In the genomic region with DNA sequence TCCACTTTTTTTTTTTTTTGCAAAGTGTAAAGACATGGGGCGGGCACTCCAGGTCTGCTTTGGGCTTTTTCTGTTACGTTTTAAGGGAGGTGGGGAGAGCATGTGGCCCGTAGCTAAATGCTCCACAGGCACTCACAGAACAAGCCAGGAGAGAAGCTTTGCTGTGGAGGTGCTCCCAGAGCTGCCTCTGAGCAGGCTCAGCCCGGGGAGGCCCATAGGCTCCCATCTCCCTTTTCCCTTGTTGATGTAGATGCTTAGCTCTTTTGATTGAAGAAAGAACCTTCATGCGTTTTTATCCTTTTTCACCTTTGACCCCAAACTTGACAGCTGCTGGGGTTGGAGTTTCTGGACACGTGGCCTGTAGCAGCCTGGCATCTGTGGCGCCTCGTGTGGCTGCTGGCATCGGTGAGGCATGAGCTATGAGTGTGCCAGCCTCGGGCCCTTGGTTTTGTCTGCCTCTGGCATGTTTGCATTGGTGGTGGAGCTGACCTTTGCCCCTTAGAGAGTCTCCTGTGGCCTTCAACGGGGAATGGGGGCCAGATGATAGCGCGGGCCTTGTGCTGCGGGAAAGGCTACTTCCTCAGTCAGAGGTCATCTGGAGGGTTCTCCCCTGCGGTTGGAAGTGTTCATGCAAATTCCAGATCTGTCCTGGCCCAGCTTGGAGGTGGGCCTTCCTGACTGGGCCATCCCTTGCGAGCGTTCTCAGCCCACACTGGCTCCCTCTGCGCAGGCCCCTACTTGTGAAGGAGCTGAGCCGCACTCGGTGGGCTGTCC, we compare ENCODE assay signal across 17 cellular contexts. TPM values are rescaled to one million over a fixed set of nuclear protein-coding genes. Genes with fewer than 3 reads are reported as not detected.
DNase-seq lines count a peak whose midpoint lies in the region; ATAC-seq and TF ChIP-seq lines count a peak whose summit lies in the region.
"Had no signal": no experiment of that assay in that cellular context is flagged by ENCODE, and none has a peak within 500 bp of the region (broad histone marks: within the 10 kb centered on the region; RNA-seq: fewer than 3 reads in every experiment).

No MANE protein-coding gene starts in this region.

- no peaks in the 10 kb centered on the region for H3K9me3 ChIP-seq in CD4-positive, alpha-beta memory T cell (ENCODE audit: control insufficient read depth in 1 of 2, low read length in 2 of 2)
- no peaks in the 10 kb centered on the region for H3K9me3 ChIP-seq in mucosa of descending colon
- H3K9me3 ChIP-seq: BLaER1, prostate gland, vagina had no signal

- peak overlapping the region; percentile 98 to 100 (median 99) for H3K27ac Mint-ChIP-seq in CD4-positive, alpha-beta memory T cell
- H3K27ac Mint-ChIP-seq in type B pancreatic cell, result no peak overlapping the region

- no peak overlapping the region for H3K4me3 ChIP-seq in CD4-positive, alpha-beta memory T cell (ENCODE audit: low read length in 2 of 2)
- H3K4me3 ChIP-seq in choroid plexus epithelial cell (ENCODE audit: low read depth, low read length) (no peak overlapping the region), mucosa of descending colon (no peak overlapping the region)
- H3K4me3 ChIP-seq: BLaER1, prostate gland, SK-N-MC, vagina had no signal

- POLR2A ChIA-PET in CD4-positive, alpha-beta memory T cell (lab: Charles Lee; ENCODE audit: partially characterized antibody), result interaction anchor here (0.6 to 4.7 kb wide), 7 partner anchors 13 to 624 kb away, joined by 3 to 50 read pairs (median 32); partner anchors contain the start of genes IL17C and ZC3H18

- CTCF ChIA-PET in CD4-positive, alpha-beta memory T cell (lab: Charles Lee; ENCODE audit: partially characterized antibody), result interaction anchor here (0.9 to 2.3 kb wide), 3 partner anchors 9 to 83 kb away, joined by 3 to 6 read pairs (median 5); no protein-coding TSS in a partner anchor

- H3K4me1 ChIP-seq in CD4-positive, alpha-beta memory T cell (ENCODE audit: insufficient read depth, low read length), result peaks cover 45% of the 10 kb centered on the region
- peaks cover 31% of the 10 kb centered on the region for H3K4me1 ChIP-seq in mucosa of descending colon (ENCODE audit: low read depth)
- H3K4me1 ChIP-seq: foreskin keratinocyte had no signal

- H3K27me3 Mint-ChIP-seq in CD4-positive, alpha-beta memory T cell, result peaks cover 0 to 1% of the 10 kb centered on the region in 2 donors
- no peaks in the 10 kb centered on the region for H3K27me3 Mint-ChIP-seq in type B pancreatic cell

- TF ChIP-seq CTCF in choroid plexus epithelial cell (conservative IDR thresholded peaks at IDR 0.05; ENCODE audit: low read depth, low read length) (no peak), mucosa of descending colon (IDR thresholded peaks at IDR 0.05) (no peak), type B pancreatic cell (conservative IDR thresholded peaks at IDR 0.05) (no peak)

- peaks cover 0 to 2% (median 0%) of the 10 kb centered on the region in 8 donors for H3K9me3 Mint-ChIP-seq in CD4-positive, alpha-beta memory T cell
- no peaks in the 10 kb centered on the region for H3K9me3 Mint-ChIP-seq in type B pancreatic cell
- H3K9me3 Mint-ChIP-seq: activated T-cell treated with anti-CD3 and anti-CD28 coated beads, Interleukin-2, amount 50 U/mL, for 4 hours had no signal

- peaks cover 35% of the 10 kb centered on the region for H3K36me3 ChIP-seq in CD4-positive, alpha-beta memory T cell (ENCODE audit: insufficient read depth, low read length)
- H3K36me3 ChIP-seq in mucosa of descending colon (ENCODE audit: low read depth), result peaks cover 7% of the 10 kb centered on the region

- DNase-seq in CD4-positive, alpha-beta memory T cell, result peak in 1 of 5 donors; percentile 30
- DNase-seq in HuH-7.5 (ENCODE audit: low spot score), result peak; percentile 87
- peak; percentile 33 for DNase-seq in choroid plexus epithelial cell (ENCODE audit: low read depth)
- peak in 2 of 3 donors; percentile 36 to 54 for DNase-seq in mucosa of descending colon
- no peak for DNase-seq in NCI-H748 (lab: John Stamatoyannopoulos, UW; ENCODE audit: unreplicated experiment)
- DNase-seq in type B pancreatic cell (ENCODE audit: extremely low spot score, unreplicated experiment), result no peak
- DNase-seq in iPS-NIHi11 (ENCODE audit: low spot score), result no peak
- no peak for DNase-seq in central memory CD4-positive, alpha-beta T cell
- DNase-seq: activated T-cell treated with anti-CD3 and anti-CD28 coated beads, Interleukin-2, amount 50 U/mL, for 4 hours; aorta; foreskin keratinocyte; NCI-H1105; NCI-H226 had no signal

- peak overlapping the region in 1 of 8 donors; percentile 21 for H3K4me3 Mint-ChIP-seq in CD4-positive, alpha-beta memory T cell
- H3K4me3 Mint-ChIP-seq in type B pancreatic cell, result no peak overlapping the region
- H3K4me3 Mint-ChIP-seq: activated T-cell treated with anti-CD3 and anti-CD28 coated beads, Interleukin-2, amount 50 U/mL, for 4 hours had no signal

- H3K4me1 Mint-ChIP-seq in CD4-positive, alpha-beta memory T cell, result peaks cover 20 to 65% (median 35%) of the 10 kb centered on the region in 4 donors
- H3K4me1 Mint-ChIP-seq in type B pancreatic cell (ENCODE audit: unreplicated experiment), result peaks cover 20% of the 10 kb centered on the region

- intact Hi-C loops in CD4-positive, alpha-beta memory T cell (cut with micrococcal nuclease), result loop anchor here (2.0 kb wide), 1 partner anchor 16 kb away; no protein-coding TSS in a partner anchor
- intact Hi-C loops in mucosa of descending colon (cut with DNase I, micrococcal nuclease), result no loop called here

- H3K27ac ChIP-seq in CD4-positive, alpha-beta memory T cell (ENCODE audit: low read depth, low read length), result peak overlapping the region; percentile 65
- H3K27ac ChIP-seq: foreskin keratinocyte, prostate gland, SK-N-MC, vagina had no signal

- ATAC-seq in mucosa of descending colon, result peak; percentile 12
- ATAC-seq: activated T-cell treated with anti-CD3 and anti-CD28 coated beads, Interleukin-2, amount 50 U/mL, for 4 hours; foreskin keratinocyte had no signal

- H3K27me3 ChIP-seq in CD4-positive, alpha-beta memory T cell (ENCODE audit: insufficient read depth, low read length), result no peaks in the 10 kb centered on the region
- H3K27me3 ChIP-seq: BLaER1, foreskin keratinocyte, vagina had no signal

- peaks cover 22 to 54% of the 10 kb centered on the region in 2 donors for H3K36me3 Mint-ChIP-seq in CD4-positive, alpha-beta memory T cell
- peaks cover 4% of the 10 kb centered on the region for H3K36me3 Mint-ChIP-seq in type B pancreatic cell

RNA-seq across cellular contexts. Expression of gene IL17C, which starts 20.0 kb away (rescaled TPM):
- total RNA-seq in CD4-positive, alpha-beta memory T cell, result under 1 TPM in 1 of 2 experiments, not detected in 1; 0.44 TPM
- not detected for polyA plus RNA-seq in CD4-positive, alpha-beta memory T cell
- total RNA-seq in mucosa of descending colon (not detected), type B pancreatic cell (ENCODE audit: low replicate concordance) (0.39 TPM in 1 of 2 replicates, not detected in the other)
- total RNA-seq: activated T-cell treated with anti-CD3 and anti-CD28 coated beads, Interleukin-2, amount 50 U/mL, for 4 hours; aorta; foreskin keratinocyte; vagina had no signal
- polyA plus RNA-seq: aorta, foreskin keratinocyte had no signal

RNA-seq across cellular contexts. Expression of gene CYBA, which starts 32.5 kb away (rescaled TPM):
- total RNA-seq in CD4-positive, alpha-beta memory T cell, result 100 to 1,000 TPM; 383 to 386 TPM
- polyA plus RNA-seq in CD4-positive, alpha-beta memory T cell, result 1,000 to 10,000 TPM in 1 of 2 donors, 100 to 1,000 TPM in 1; 689 to 1,286 TPM
- total RNA-seq in mucosa of descending colon (100 to 1,000 TPM; 150 to 316 (median 184) TPM), type B pancreatic cell (ENCODE audit: low replicate concordance) (120 and 144 TPM in 2 replicates)

RNA-seq across cellular contexts. Expression of gene MVD, which starts 44.5 kb away (rescaled TPM):
- total RNA-seq in CD4-positive, alpha-beta memory T cell, result 10 to 100 TPM; 49.2 to 57.0 TPM
- 10 to 100 TPM; 15.6 to 22.7 TPM for polyA plus RNA-seq in CD4-positive, alpha-beta memory T cell
- 10 to 100 TPM; 42.7 to 89.5 (median 72.5) TPM for total RNA-seq in mucosa of descending colon
- 59.0 and 60.6 TPM in 2 replicates for total RNA-seq in type B pancreatic cell (ENCODE audit: low replicate concordance)

RNA-seq across cellular contexts. Expression of gene ZC3H18, which starts 48.2 kb away (rescaled TPM):
- 10 to 100 TPM; 84.5 to 91.5 TPM for total RNA-seq in CD4-positive, alpha-beta memory T cell
- polyA plus RNA-seq in CD4-positive, alpha-beta memory T cell, result 10 to 100 TPM in 1 of 2 donors, 1 to 10 TPM in 1; 3.0 to 23.5 TPM
- total RNA-seq in mucosa of descending colon (10 to 100 TPM; 37.4 to 54.8 (median 48.1) TPM), type B pancreatic cell (ENCODE audit: low replicate concordance) (56.5 and 70.2 TPM in 2 replicates)

Comparison
In these comparisons a context has a peak if more than half of its experiments do, and no peak if none do; other contexts are left out.
1. DNase-seq: peak in HuH-7.5 (single experiment), choroid plexus epithelial cell (single experiment) and mucosa of descending colon (2 of 3); none in NCI-H748 (single experiment), type B pancreatic cell (single experiment), iPS-NIHi11 (single experiment) and central memory CD4-positive, alpha-beta T cell (single experiment).